Comparison of ENCODE assay signal across 9 cellular contexts in the genomic region with DNA sequence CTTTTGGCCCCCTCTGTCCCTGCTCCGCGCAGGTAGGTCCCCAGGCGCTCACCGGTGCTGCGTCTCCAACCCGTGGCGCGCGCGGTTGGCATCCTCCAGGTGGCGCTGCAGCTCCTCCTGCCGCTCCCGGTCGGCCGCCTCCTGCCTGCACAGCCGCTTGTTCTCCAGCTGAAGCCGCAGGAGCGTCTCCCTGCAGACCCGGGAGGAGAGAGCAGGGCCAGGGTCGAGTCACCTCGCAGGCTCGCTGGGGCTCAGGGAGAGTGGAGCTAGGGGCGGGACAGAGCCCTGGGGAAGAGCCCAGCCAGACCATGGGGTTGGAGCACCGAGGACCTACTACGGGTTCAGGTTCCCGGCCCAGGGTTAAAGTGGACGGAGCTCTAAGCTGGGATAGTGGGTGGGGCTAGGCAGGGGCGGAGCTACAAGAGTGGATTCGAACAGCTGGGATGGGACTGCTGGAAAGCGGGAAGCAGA. TPM values are rescaled to one million over a fixed set of nuclear protein-coding genes. Genes with fewer than 3 reads are reported as not detected.
DNase-seq lines count a peak whose midpoint lies in the region; ATAC-seq, FAIRE-seq and TF ChIP-seq lines count a peak whose summit lies in the region.
"Had no signal": no experiment of that assay in that cellular context is flagged by ENCODE, and none has a peak within 500 bp of the region (broad histone marks: within the 10 kb centered on the region; RNA-seq: fewer than 3 reads in every experiment).

No MANE protein-coding gene starts in this region.

- peak overlapping the region; percentile 75 for H3K4me3 ChIP-seq in GM23248
- H3K4me3 ChIP-seq in astrocyte (ENCODE audit: insufficient read depth, low read depth, low read length), result peak overlapping the region; percentile 70
- H3K4me3 ChIP-seq in skeletal muscle tissue (ENCODE audit: low read length in 3 of 3), result peak overlapping the region in 2 of 3 donors; percentile 56 to 67
- no peak overlapping the region for H3K4me3 ChIP-seq in SK-N-SH (ENCODE audit: low read depth in 2 of 2, low read length in 1 of 2)

- H3K9ac ChIP-seq in GM23248 (0 out of 2 replicates have a peak overlapping the region, but pooled peaks have one; percentile 30), astrocyte (ENCODE audit: low read length) (peak overlapping the region; percentile 61), skeletal muscle tissue (ENCODE audit: low read depth in 1 of 3, low read length in 3 of 3) (peak overlapping the region; percentile 33 to 50 (median 40)), SK-N-SH (no peak overlapping the region)

- peak; percentile 31 for TF ChIP-seq CTCF in astrocyte (IDR thresholded peaks at IDR 0.05; ENCODE audit: insufficient read depth, low read depth, low read length)
- TF ChIP-seq CTCF in SK-N-SH (IDR thresholded peaks at IDR 0.05), result no peak

- H3K27ac Mint-ChIP-seq in astrocyte (ENCODE audit: unreplicated experiment), result no peak overlapping the region
- H3K27ac Mint-ChIP-seq: stimulated activated naive CD8-positive, alpha-beta T cell treated with anti-CD3 and anti-CD28 coated beads, Interleukin-15, Interleukin-2, amounts not matched to agents 100 ng/mL and 50 ng/mL, for 24 hours had no signal

- in situ Hi-C loops in GM23248 (cut with MboI), result no loop called here

- POLR2A ChIA-PET in SK-N-SH (lab: Yijun Ruan, JAX), result interaction anchor here (1.1 kb wide), 1 partner anchor 25 kb away, joined by 3 read pairs; a partner anchor contains a TSS

- H3K4me2 ChIP-seq in GM23248 (ENCODE audit: unreplicated experiment) (peak overlapping the region; percentile 96), astrocyte (ENCODE audit: low read length) (peak overlapping the region; percentile 99), SK-N-SH (no peak overlapping the region)

- no peak for TF ChIP-seq EP300 in SK-N-SH (IDR thresholded peaks at IDR 0.05; ENCODE audit: borderline replicate concordance in 1 of 2, low read depth in 1 of 2, low read length in 1 of 2)

- H3K27ac ChIP-seq in GM23248 (no peak overlapping the region), astrocyte (ENCODE audit: low read depth, low read length) (no peak overlapping the region), skeletal muscle tissue (ENCODE audit: low read depth, low read length) (no peak overlapping the region), SK-N-SH (ENCODE audit: low read depth in 2 of 2, low read length in 1 of 2) (no peak overlapping the region)

- peak; percentile 69 for DNase-seq in Ammon's horn (ENCODE audit: low spot score)
- peak; percentile 83 for DNase-seq in GM23248
- peak; percentile 37 for DNase-seq in astrocyte (ENCODE audit: low read depth)
- DNase-seq in hypothalamus (lab: John Stamatoyannopoulos, UW), result peak in 37 of 51 donors; percentile 14 to 82 (median 50)
- DNase-seq in SK-N-SH, result no peak

- no peaks in the 10 kb centered on the region for H3K9me3 Mint-ChIP-seq in astrocyte (ENCODE audit: unreplicated experiment)
- H3K9me3 Mint-ChIP-seq: stimulated activated naive CD8-positive, alpha-beta T cell treated with anti-CD3 and anti-CD28 coated beads, Interleukin-15, Interleukin-2, amounts not matched to agents 100 ng/mL and 50 ng/mL, for 24 hours had no signal

- H3K4me3 Mint-ChIP-seq in astrocyte (ENCODE audit: unreplicated experiment), result no peak overlapping the region
- H3K4me3 Mint-ChIP-seq: stimulated activated naive CD8-positive, alpha-beta T cell treated with anti-CD3 and anti-CD28 coated beads, Interleukin-15, Interleukin-2, amounts not matched to agents 100 ng/mL and 50 ng/mL, for 24 hours had no signal

- H3K27me3 ChIP-seq in GM23248 (replicated peaks; ENCODE audit: insufficient read depth), result no peaks in the 10 kb centered on the region
- H3K27me3 ChIP-seq in astrocyte (ENCODE audit: insufficient read depth, low read length), result no peaks in the 10 kb centered on the region
- no peaks in the 10 kb centered on the region for H3K27me3 ChIP-seq in skeletal muscle tissue (ENCODE audit: control insufficient read depth in 3 of 3, insufficient read depth in 3 of 3, low read length in 3 of 3)
- H3K27me3 ChIP-seq in SK-N-SH (ENCODE audit: insufficient read depth), result no peaks in the 10 kb centered on the region

- peak overlapping the region; percentile 77; the same call in 1 of the 2 replicates for H2AFZ ChIP-seq in GM23248
- peak overlapping the region; percentile 97 for H2AFZ ChIP-seq in astrocyte (ENCODE audit: low read depth, low read length)
- no peak overlapping the region for H2AFZ ChIP-seq in SK-N-SH (ENCODE audit: low read depth)

- no peak for ATAC-seq in GM21529 (IDR thresholded peaks at IDR 0.05; ENCODE audit: unreplicated experiment)

- H3K9me3 ChIP-seq in GM23248 (ENCODE audit: low read depth) (no peaks in the 10 kb centered on the region), astrocyte (ENCODE audit: insufficient read depth, low read depth, low read length) (no peaks in the 10 kb centered on the region), skeletal muscle tissue (ENCODE audit: control insufficient read depth in 3 of 3, low read length in 3 of 3) (no peaks in the 10 kb centered on the region), SK-N-SH (no peaks in the 10 kb centered on the region)

- H3K36me3 ChIP-seq in GM23248 (ENCODE audit: low read depth), result no peaks in the 10 kb centered on the region
- no peaks in the 10 kb centered on the region for H3K36me3 ChIP-seq in astrocyte (ENCODE audit: insufficient read depth, low read length)
- peaks cover 22 to 43% (median 41%) of the 10 kb centered on the region in 3 donors for H3K36me3 ChIP-seq in skeletal muscle tissue (ENCODE audit: control insufficient read depth in 3 of 3, insufficient read depth in 3 of 3, low read length in 3 of 3)
- H3K36me3 ChIP-seq in SK-N-SH (replicated peaks in 1 of 2; ENCODE audit: control insufficient read depth in 1 of 2, insufficient read depth in 2 of 2, low read length in 1 of 2), result peaks cover 4 to 11% of the 10 kb centered on the region in 2 experiments

- H3K27me3 Mint-ChIP-seq in astrocyte (ENCODE audit: low read depth, unreplicated experiment), result peaks cover 5% of the 10 kb centered on the region
- H3K27me3 Mint-ChIP-seq: stimulated activated naive CD8-positive, alpha-beta T cell treated with anti-CD3 and anti-CD28 coated beads, Interleukin-15, Interleukin-2, amounts not matched to agents 100 ng/mL and 50 ng/mL, for 24 hours had no signal

- no peak for FAIRE-seq in astrocyte (lab: Jason Lieb, UNC)

- WGBS in GM23248 (ENCODE audit: low coverage in 1 of 2, low lambda C conversion rate in 2 of 2, missing lambda C conversion rate in 2 of 2), 2 experiments, result 38 to 49% methylated on average over 30 of the region's 30 CpGs
- WGBS in SK-N-SH (ENCODE audit: low lambda C conversion rate), result 88% methylated on average over 28 of the region's 30 CpGs

- no peaks in the 10 kb centered on the region for H3K4me1 Mint-ChIP-seq in astrocyte (ENCODE audit: low read depth, unreplicated experiment)

- CTCF ChIA-PET in SK-N-SH (lab: Yijun Ruan, JAX), result interaction anchor here (1.7 to 17.5 kb wide), 5 partner anchors 7 to 81 kb away, joined by 5 to 321 read pairs (median 75); a partner anchor contains a TSS

- H3K4me1 ChIP-seq in GM23248 (ENCODE audit: insufficient read depth), result no peaks in the 10 kb centered on the region
- no peaks in the 10 kb centered on the region for H3K4me1 ChIP-seq in astrocyte (ENCODE audit: insufficient read depth, low read length)
- H3K4me1 ChIP-seq in skeletal muscle tissue (ENCODE audit: control insufficient read depth in 3 of 3, insufficient read depth in 3 of 3, low read length in 3 of 3), result peaks cover 6 to 26% (median 22%) of the 10 kb centered on the region in 3 donors
- H3K4me1 ChIP-seq in SK-N-SH (ENCODE audit: control insufficient read depth in 1 of 2, insufficient read depth in 2 of 2, low read depth in 1 of 2, low read length in 1 of 2), result peaks cover 0 to 3% of the 10 kb centered on the region in 2 experiments; a peak in 1 of 4 replicates

- TF ChIP-seq RAD21 in SK-N-SH (IDR thresholded peaks at IDR 0.05; ENCODE audit: low read length), result no peak

- H3K79me2 ChIP-seq in GM23248 (ENCODE audit: insufficient read depth), result no peaks in the 10 kb centered on the region
- no peaks in the 10 kb centered on the region for H3K79me2 ChIP-seq in astrocyte (ENCODE audit: insufficient read depth, low read length)
- H3K79me2 ChIP-seq in SK-N-SH (ENCODE audit: insufficient read depth), result no peaks in the 10 kb centered on the region

- peaks cover 26% of the 10 kb centered on the region for H3K36me3 Mint-ChIP-seq in astrocyte (ENCODE audit: low read depth, unreplicated experiment)

- H3F3A ChIP-seq in GM23248 (ENCODE audit: insufficient read depth) (no peaks in the 10 kb centered on the region), SK-N-SH (replicated peaks; ENCODE audit: insufficient read depth) (no peaks in the 10 kb centered on the region)

- H3K9me2 ChIP-seq in GM23248 (ENCODE audit: insufficient read depth), result no peaks in the 10 kb centered on the region
- no peaks in the 10 kb centered on the region for H3K9me2 ChIP-seq in SK-N-SH

- no peaks in the 10 kb centered on the region for H4K20me1 ChIP-seq in GM23248 (ENCODE audit: insufficient read depth)
- no peaks in the 10 kb centered on the region for H4K20me1 ChIP-seq in astrocyte (ENCODE audit: insufficient read depth, low read length)
- no peaks in the 10 kb centered on the region for H4K20me1 ChIP-seq in SK-N-SH (ENCODE audit: insufficient read depth)

RNA-seq across cellular contexts. Expression of a gene that starts 9.3 kb away (rescaled TPM):
- 17.1 TPM in 2 replicates for total RNA-seq in GM23248 (2014; rRNA removed; shearing (Covaris generic))
- polyA plus RNA-seq in GM23248 (2016; fragmentation: Nextera tagmentation; extraction: Ambion mirVana) (11.8 and 12.4 TPM in 2 replicates), SK-N-SH (2012; rRNA removed) (23.9 and 33.0 TPM in 2 replicates)
- 31.8 TPM for polyA plus RNA-seq in PFSK-1 (2012; ENCODE audit: insufficient read length, low read depth)
- total RNA-seq in astrocyte (21.7 and 25.9 TPM in 2 replicates), skeletal muscle tissue (13.6 TPM)
- 11.7 and 19.1 TPM in 2 replicates for polyA plus RNA-seq in SK-N-SH (2012; cell fraction: cytosol; rRNA removed)
- polyA plus RNA-seq in SK-N-SH (2012; cell fraction: nucleus; rRNA removed), result 154 and 162 TPM in 2 replicates

RNA-seq across cellular contexts. Expression of a gene that starts 14.5 kb away (rescaled TPM):
- total RNA-seq in GM23248 (2014; rRNA removed; shearing (Covaris generic)), result not detected in 2 replicates
- polyA plus RNA-seq in GM23248 (2016; fragmentation: Nextera tagmentation; extraction: Ambion mirVana) (not detected in 2 replicates), SK-N-SH (2012; rRNA removed) (not detected in 2 replicates)
- polyA plus RNA-seq in PFSK-1 (2012; ENCODE audit: insufficient read length, low read depth), result not detected
- total RNA-seq in astrocyte (not detected in 2 replicates), skeletal muscle tissue (not detected)
- polyA plus RNA-seq in SK-N-SH (2012; cell fraction: cytosol; rRNA removed), result not detected in 2 replicates
- 0.04 and 0.08 TPM in 2 replicates for polyA plus RNA-seq in SK-N-SH (2012; cell fraction: nucleus; rRNA removed)

RNA-seq across cellular contexts. Expression of a gene that starts 25.2 kb away (rescaled TPM):
- 159 and 195 TPM in 2 replicates for total RNA-seq in GM23248 (2014; rRNA removed; shearing (Covaris generic))
- 95.1 and 96.2 TPM in 2 replicates for polyA plus RNA-seq in GM23248 (2016; fragmentation: Nextera tagmentation; extraction: Ambion mirVana)
- 172 TPM for polyA plus RNA-seq in PFSK-1 (2012; ENCODE audit: insufficient read length, low read depth)
- total RNA-seq in astrocyte, result 101 and 126 TPM in 2 replicates
- total RNA-seq in skeletal muscle tissue, result 31.3 TPM
- polyA plus RNA-seq in SK-N-SH (2012; rRNA removed), result 165 and 224 TPM in 2 replicates
- polyA plus RNA-seq in SK-N-SH (2012; cell fraction: cytosol; rRNA removed), result 80.7 and 113 TPM in 2 replicates
- 422 and 954 TPM in 2 replicates for polyA plus RNA-seq in SK-N-SH (2012; cell fraction: nucleus; rRNA removed)

RNA-seq across cellular contexts. Expression of a gene that starts 28.8 kb away (rescaled TPM):
- 81.3 and 110 TPM in 2 replicates for total RNA-seq in GM23248 (2014; rRNA removed; shearing (Covaris generic))
- polyA plus RNA-seq in GM23248 (2016; fragmentation: Nextera tagmentation; extraction: Ambion mirVana) (106 and 111 TPM in 2 replicates), SK-N-SH (2012; rRNA removed) (250 and 264 TPM in 2 replicates)
- 220 TPM for polyA plus RNA-seq in PFSK-1 (2012; ENCODE audit: insufficient read length, low read depth)
- total RNA-seq in astrocyte (63.0 and 66.8 TPM in 2 replicates), skeletal muscle tissue (53.8 TPM)
- 152 and 185 TPM in 2 replicates for polyA plus RNA-seq in SK-N-SH (2012; cell fraction: cytosol; rRNA removed)
- 160 and 186 TPM in 2 replicates for polyA plus RNA-seq in SK-N-SH (2012; cell fraction: nucleus; rRNA removed)

RNA-seq across cellular contexts. Expression of a gene that starts 31.6 kb away (rescaled TPM):
- total RNA-seq in GM23248 (2014; rRNA removed; shearing (Covaris generic)), result 202 and 210 TPM in 2 replicates
- 162 and 170 TPM in 2 replicates for polyA plus RNA-seq in GM23248 (2016; fragmentation: Nextera tagmentation; extraction: Ambion mirVana)
- polyA plus RNA-seq in PFSK-1 (2012; ENCODE audit: insufficient read length, low read depth), result 220 TPM
- total RNA-seq in astrocyte, result 172 and 178 TPM in 2 replicates
- 175 TPM for total RNA-seq in skeletal muscle tissue
- polyA plus RNA-seq in SK-N-SH (2012; rRNA removed), result 294 and 466 TPM in 2 replicates
- polyA plus RNA-seq in SK-N-SH (2012; cell fraction: cytosol; rRNA removed), result 332 and 379 TPM in 2 replicates
- 273 and 386 TPM in 2 replicates for polyA plus RNA-seq in SK-N-SH (2012; cell fraction: nucleus; rRNA removed)

Comparison
In these comparisons a context has a peak if more than half of its experiments do, and no peak if none do; other contexts are left out.
1. H3K4me3 ChIP-seq: peak in GM23248 (single experiment), astrocyte (single experiment) and skeletal muscle tissue (2 of 3); none in SK-N-SH (0 of 2).